Comparison of ENCODE assay signal across 26 cellular contexts in the genomic region with DNA sequence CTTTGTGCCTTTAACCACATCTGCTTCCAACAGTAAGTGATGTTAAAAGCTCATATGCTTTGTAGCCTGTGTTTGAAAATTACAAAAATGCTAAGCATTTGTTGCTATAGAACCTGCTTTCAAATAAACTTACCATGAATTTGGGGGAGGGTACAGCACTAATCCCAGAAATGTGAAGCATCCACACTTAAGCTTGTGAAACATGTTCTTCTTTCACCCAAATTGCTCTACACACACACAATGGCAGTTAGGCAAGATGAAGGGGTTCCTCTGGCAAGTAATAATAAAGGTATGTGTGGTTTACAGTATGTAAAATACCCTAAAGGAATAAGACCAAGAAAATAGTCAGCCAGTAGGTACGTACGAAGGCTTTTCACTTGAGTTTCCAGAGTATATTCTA.
DNase-seq lines count a peak whose midpoint lies in the region; ATAC-seq and TF ChIP-seq lines count a peak whose summit lies in the region.
"Had no signal": no experiment of that assay in that cellular context is flagged by ENCODE, and none has a peak within 500 bp of the region (broad histone marks: within the 10 kb centered on the region; RNA-seq: fewer than 3 reads in every experiment).

No MANE protein-coding gene starts in this region.

- H3K36me3 Mint-ChIP-seq in HFFc6 (ENCODE audit: low read depth) (peaks cover 14% of the 10 kb centered on the region), mesothelial cell of epicardium (peaks cover 14% of the 10 kb centered on the region), Calu3 (ENCODE audit: insufficient read depth, unreplicated experiment) (no peaks in the 10 kb centered on the region)

- H3K9me3 ChIP-seq in endocrine pancreas (ENCODE audit: control insufficient read depth, low read length): no peaks in the 10 kb centered on the region
- H3K9me3 ChIP-seq: neutrophil, psoas muscle, SK-N-SH, upper lobe of left lung had no signal

- BruUV-seq in Calu3 (replicated peaks; lab: Mats Ljungman, UMichigan): no TSS peak

- no peak for ATAC-seq in GM21381 (IDR thresholded peaks at IDR 0.05; ENCODE audit: unreplicated experiment)
- ATAC-seq: psoas muscle, T-helper 17 cell had no signal

- TF ChIP-seq CTCF in AG04449 (IDR thresholded peaks at IDR 0.05; ENCODE audit: insufficient read depth, low read length, missing control alignments): no peak
- TF ChIP-seq CTCF in HFFc6 (IDR thresholded peaks at IDR 0.05): no peak
- TF ChIP-seq CTCF in mesothelial cell of epicardium (IDR thresholded peaks at IDR 0.05; ENCODE audit: unreplicated experiment): no peak
- TF ChIP-seq CTCF in Calu3 (IDR thresholded peaks at IDR 0.05; ENCODE audit: unreplicated experiment): no peak

- peak; percentile 29 for DNase-seq in AG04449 (ENCODE audit: low read depth, low spot score)
- DNase-seq in HFFc6: no peak
- no peak for DNase-seq in mesothelial cell of epicardium (ENCODE audit: low spot score in 2 of 2, unreplicated experiment in 2 of 2)
- no peak for DNase-seq in NCI-H128 (lab: John Stamatoyannopoulos, UW; ENCODE audit: unreplicated experiment)
- no peak for DNase-seq in nucleus accumbens (lab: John Stamatoyannopoulos, UW)
- DNase-seq in Calu3: no peak
- DNase-seq: activated CD4-positive, alpha-beta T cell treated with anti-CD3 and anti-CD28 coated beads, Interleukin-2, amount 10 ng/mL, durations not matched to agents 24 days and 14 days; activated naive CD4-positive, alpha-beta T cell treated with anti-CD3 and anti-CD28 coated beads for 36 hours; activated T-cell treated with anti-CD3 and anti-CD28 coated beads, Interleukin-2, amount 50 U/mL, for 48 hours; aorta; CD8-positive, alpha-beta memory T cell; DMS153; dorsolateral prefrontal cortex; GDM1; hippocampal formation; NCI-H1048; NCI-H187; NCI-H526 treated with DMSO at 0.1 percent for 48 hours; psoas muscle; SK-N-SH; T-helper 17 cell; upper lobe of left lung had no signal

- H3K4me3 ChIP-seq in AG04449 (ENCODE audit: low read depth, low read length) (no peak overlapping the region), endocrine pancreas (ENCODE audit: control insufficient read depth, insufficient read depth, low read length) (peak overlapping the region; percentile 59)
- H3K4me3 ChIP-seq: psoas muscle, upper lobe of left lung had no signal

- POLR2A ChIA-PET in AG04449 (lab: Yijun Ruan, JAX): no interaction called here

- intact Hi-C loops in Calu3 (cut with micrococcal nuclease; ENCODE audit: unreplicated experiment): no loop called here

- 0 out of 2 replicates have a peak overlapping the region, but pooled peaks have one; percentile 29 for H3K27ac Mint-ChIP-seq in HFFc6
- H3K27ac Mint-ChIP-seq in mesothelial cell of epicardium: peak overlapping the region; percentile 94
- H3K27ac Mint-ChIP-seq in Calu3 (ENCODE audit: unreplicated experiment): no peak overlapping the region
- H3K27ac Mint-ChIP-seq: activated CD4-positive, alpha-beta T cell treated with anti-CD3 and anti-CD28 coated beads, Interleukin-2, amount 10 ng/mL, durations not matched to agents 24 days and 14 days; activated naive CD4-positive, alpha-beta T cell treated with anti-CD3 and anti-CD28 coated beads for 36 hours; T-helper 17 cell had no signal

- peaks cover 21% of the 10 kb centered on the region for H3K4me1 ChIP-seq in endocrine pancreas (ENCODE audit: control insufficient read depth, insufficient read depth, low read length)

- H3K4me3 Mint-ChIP-seq in HFFc6 (no peak overlapping the region), mesothelial cell of epicardium (peak overlapping the region; percentile 1), Calu3 (ENCODE audit: low read depth, unreplicated experiment) (no peak overlapping the region)
- H3K4me3 Mint-ChIP-seq: activated CD4-positive, alpha-beta T cell treated with anti-CD3 and anti-CD28 coated beads, Interleukin-2, amount 10 ng/mL, durations not matched to agents 24 days and 14 days; activated naive CD4-positive, alpha-beta T cell treated with anti-CD3 and anti-CD28 coated beads for 36 hours; CD8-positive, alpha-beta memory T cell; central memory CD8-positive, alpha-beta T cell; T-helper 17 cell had no signal

- peaks cover 20% of the 10 kb centered on the region for H3K4me1 Mint-ChIP-seq in HFFc6 (ENCODE audit: low read depth)
- H3K4me1 Mint-ChIP-seq in mesothelial cell of epicardium: peaks cover 44% of the 10 kb centered on the region
- peaks cover 11% of the 10 kb centered on the region for H3K4me1 Mint-ChIP-seq in Calu3 (ENCODE audit: low read depth, unreplicated experiment)
- H3K4me1 Mint-ChIP-seq: activated CD4-positive, alpha-beta T cell treated with anti-CD3 and anti-CD28 coated beads, Interleukin-2, amount 10 ng/mL, durations not matched to agents 24 days and 14 days had no signal

- H3K27me3 Mint-ChIP-seq in HFFc6 (ENCODE audit: insufficient read depth): peaks cover 2% of the 10 kb centered on the region; the same call in 1 of the 2 replicates
- H3K27me3 Mint-ChIP-seq in mesothelial cell of epicardium (ENCODE audit: low read depth): no peaks in the 10 kb centered on the region
- no peaks in the 10 kb centered on the region for H3K27me3 Mint-ChIP-seq in Calu3 (ENCODE audit: unreplicated experiment)
- H3K27me3 Mint-ChIP-seq: activated CD4-positive, alpha-beta T cell treated with anti-CD3 and anti-CD28 coated beads, Interleukin-2, amount 10 ng/mL, durations not matched to agents 24 days and 14 days; CD8-positive, alpha-beta memory T cell; central memory CD8-positive, alpha-beta T cell; T-helper 17 cell had no signal

- no peak overlapping the region for H3K9ac ChIP-seq in endocrine pancreas (ENCODE audit: control insufficient read depth, insufficient read depth, low read length)
- H3K9ac ChIP-seq: SK-N-SH had no signal

- CTCF ChIA-PET in AG04449 (lab: Yijun Ruan, JAX): interaction anchor here (1.1 to 5.4 kb wide), 4 partner anchors 9 to 52 kb away, joined by 4 to 28 read pairs (median 6); no protein-coding TSS in a partner anchor
- CTCF ChIA-PET in Calu3 (lab: Charles Lee): no interaction called here

- H3K27me3 ChIP-seq in endocrine pancreas (ENCODE audit: control insufficient read depth, insufficient read depth, low read length): no peaks in the 10 kb centered on the region
- H3K27me3 ChIP-seq: dorsolateral prefrontal cortex, neutrophil, upper lobe of left lung had no signal

- H3K36me3 ChIP-seq in endocrine pancreas (ENCODE audit: control insufficient read depth, insufficient read depth, low read length): no peaks in the 10 kb centered on the region

- H3K9me3 Mint-ChIP-seq in HFFc6 (no peaks in the 10 kb centered on the region), mesothelial cell of epicardium (no peaks in the 10 kb centered on the region), Calu3 (ENCODE audit: low read depth, unreplicated experiment) (no peaks in the 10 kb centered on the region)
- H3K9me3 Mint-ChIP-seq: activated CD4-positive, alpha-beta T cell treated with anti-CD3 and anti-CD28 coated beads, Interleukin-2, amount 10 ng/mL, durations not matched to agents 24 days and 14 days; activated naive CD4-positive, alpha-beta T cell treated with anti-CD3 and anti-CD28 coated beads for 36 hours; CD8-positive, alpha-beta memory T cell; central memory CD8-positive, alpha-beta T cell had no signal
